In the genomic region with DNA sequence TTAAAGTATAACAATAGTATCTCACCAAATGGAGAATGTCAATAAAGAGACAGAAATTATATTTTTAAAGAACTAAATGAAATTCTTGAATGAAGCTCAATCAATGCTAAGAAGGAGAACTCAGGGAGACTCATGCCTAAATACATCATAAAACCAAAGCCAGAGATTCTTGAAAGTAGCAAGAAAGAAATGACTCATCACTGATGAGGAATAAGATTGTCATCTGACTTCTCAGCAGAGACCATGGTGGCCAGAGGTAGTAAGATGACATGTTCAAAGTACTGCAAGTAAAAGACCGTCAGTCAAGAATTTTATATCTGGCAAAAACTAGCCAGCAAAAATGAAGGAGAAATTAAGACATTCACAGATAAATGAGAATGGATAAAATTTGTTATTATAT, we compare ENCODE assay signal across 17 cellular contexts.
DNase-seq lines count a peak whose midpoint lies in the region; ATAC-seq, FAIRE-seq and TF ChIP-seq lines count a peak whose summit lies in the region.
"Had no signal": no experiment of that assay in that cellular context is flagged by ENCODE, and none has a peak within 500 bp of the region (broad histone marks: within the 10 kb centered on the region; RNA-seq: fewer than 3 reads in every experiment).

No MANE protein-coding gene starts in this region.

- peaks cover 7% of the 10 kb centered on the region for H3K9me3 Mint-ChIP-seq in activated CD4-positive, alpha-beta T cell treated with anti-CD3 and anti-CD28 coated beads for 36 hours (ENCODE audit: low read depth)

- H3K4me1 Mint-ChIP-seq in activated CD4-positive, alpha-beta T cell treated with anti-CD3 and anti-CD28 coated beads for 36 hours: peaks cover 4% of the 10 kb centered on the region
- H3K4me1 Mint-ChIP-seq: activated naive CD4-positive, alpha-beta T cell treated with anti-CD3 and anti-CD28 coated beads, Interleukin-2, amount 50 U/mL, for 24 hours; T-cell had no signal

- intact Hi-C loops in activated CD4-positive, alpha-beta T cell treated with anti-CD3 and anti-CD28 coated beads for 36 hours (cut with DNase I, micrococcal nuclease): no loop called here

- FAIRE-seq in GM12891 (lab: Jason Lieb, UNC): no peak
- FAIRE-seq: A204.1, H54 had no signal

- H3K4me3 Mint-ChIP-seq in activated CD4-positive, alpha-beta T cell treated with anti-CD3 and anti-CD28 coated beads for 36 hours: no peak overlapping the region
- H3K4me3 Mint-ChIP-seq: activated naive CD4-positive, alpha-beta T cell treated with anti-CD3 and anti-CD28 coated beads, Interleukin-2, amount 50 U/mL, for 24 hours; natural killer cell treated with Interleukin-12 subunit alpha and Interleukin-12 subunit beta and Interleukin-15 and Interleukin-18, amount 100 ng/mL, for 72 hours; T-cell had no signal

- H3K36me3 Mint-ChIP-seq in activated CD4-positive, alpha-beta T cell treated with anti-CD3 and anti-CD28 coated beads for 36 hours (ENCODE audit: low read depth): no peaks in the 10 kb centered on the region
- H3K36me3 Mint-ChIP-seq: T-cell had no signal

- no peak overlapping the region for H3K27ac Mint-ChIP-seq in activated CD4-positive, alpha-beta T cell treated with anti-CD3 and anti-CD28 coated beads for 36 hours
- H3K27ac Mint-ChIP-seq: activated naive CD4-positive, alpha-beta T cell treated with anti-CD3 and anti-CD28 coated beads, Interleukin-2, amount 50 U/mL, for 24 hours; natural killer cell treated with Interleukin-12 subunit alpha and Interleukin-12 subunit beta and Interleukin-15 and Interleukin-18, amount 100 ng/mL, for 72 hours; T-cell had no signal

- no peak for TF ChIP-seq POLR2A in GM12891 (IDR thresholded peaks at IDR 0.05; ENCODE audit: low read depth, low read length)

- ATAC-seq in activated CD4-positive, alpha-beta T cell treated with anti-CD3 and anti-CD28 coated beads for 36 hours: peak; percentile 81
- peak; percentile 65 for ATAC-seq in GM21619 (IDR thresholded peaks at IDR 0.05; ENCODE audit: unreplicated experiment)
- ATAC-seq: lower lobe of right lung; natural killer cell treated with Interleukin-12 subunit alpha and Interleukin-12 subunit beta and Interleukin-15 and Interleukin-18, amount 100 ng/mL, for 72 hours; T-cell had no signal

- no peak for DNase-seq in activated CD4-positive, alpha-beta T cell treated with anti-CD3 and anti-CD28 coated beads for 36 hours
- no peak for DNase-seq in activated CD4-positive, alpha-beta T cell treated with anti-CD3 and anti-CD28 coated beads, Interleukin-2, amount 50 U/mL, for 1 hour
- peak; percentile 2 for DNase-seq in LoVo (ENCODE audit: low spot score)
- peak; percentile 50 for DNase-seq in kidney tubule cell (ENCODE audit: low spot score)
- DNase-seq in NCI-H2029 (lab: John Stamatoyannopoulos, UW): no peak
- DNase-seq in dedifferentiated amniotic fluid mesenchymal stem cell (ENCODE audit: extremely low spot score): no peak
- no peak for DNase-seq in GM12891 (ENCODE audit: insufficient read length, low spot score)
- DNase-seq: effector CD4-positive, alpha-beta T cell; foreskin fibroblast; lower lobe of right lung; NCI-H748 treated with DMSO at 0.1 percent for 48 hours; T-cell had no signal

- POLR2A ChIA-PET in activated CD4-positive, alpha-beta T cell treated with anti-CD3 and anti-CD28 coated beads for 36 hours (lab: Charles Lee): no interaction called here

- H3K27me3 Mint-ChIP-seq in activated CD4-positive, alpha-beta T cell treated with anti-CD3 and anti-CD28 coated beads for 36 hours: peaks cover 12% of the 10 kb centered on the region

- CTCF ChIA-PET in activated CD4-positive, alpha-beta T cell treated with anti-CD3 and anti-CD28 coated beads for 36 hours (lab: Charles Lee): no interaction called here

TF ChIP-seq in GM12891, 5 proteins besides CTCF, POLR2A, EP300 and RAD21:
- TF ChIP-seq PAX5 (IDR thresholded peaks at IDR 0.05; ENCODE audit: insufficient read depth, low read length, severe bottlenecking) (no peak), SPI1 (IDR thresholded peaks at IDR 0.05; ENCODE audit: low read depth, low read length) (no peak), POU2F2 (IDR thresholded peaks at IDR 0.05; ENCODE audit: low read depth, low read length) (no peak), POLR2AphosphoS5 (IDR thresholded peaks at IDR 0.05; ENCODE audit: low read depth, low read length) (no peak)

Comparison
In these comparisons a context has a peak if more than half of its experiments do, and no peak if none do; other contexts are left out.
1. DNase-seq: peak in LoVo (single experiment) and kidney tubule cell (single experiment); none in activated CD4-positive, alpha-beta T cell treated with anti-CD3 and anti-CD28 coated beads for 36 hours (single experiment), activated CD4-positive, alpha-beta T cell treated with anti-CD3 and anti-CD28 coated beads, Interleukin-2, amount 50 U/mL, for 1 hour (single experiment), NCI-H2029 (single experiment), dedifferentiated amniotic fluid mesenchymal stem cell (single experiment) and GM12891 (single experiment).